In the genomic region with DNA sequence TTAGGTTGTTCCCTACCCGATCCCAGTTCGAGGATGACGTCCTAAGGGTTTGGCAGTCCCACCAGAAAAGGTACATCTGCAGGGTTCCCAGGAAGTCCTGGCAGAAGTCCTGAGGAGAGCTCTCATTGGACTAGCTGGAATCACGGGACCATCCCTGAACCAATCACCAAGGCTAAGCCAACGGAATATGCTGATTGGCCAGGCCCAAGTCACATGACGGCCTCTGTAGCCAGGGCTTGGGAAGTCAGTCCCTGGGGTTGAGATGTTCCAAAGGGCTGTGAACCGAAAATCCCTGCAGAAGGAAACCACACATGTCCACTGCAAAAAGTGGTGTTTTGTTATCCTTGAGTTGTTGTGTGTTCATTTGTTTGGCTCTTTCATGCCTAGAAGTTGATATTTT, we compare ENCODE assay signal across 20 cellular contexts.
DNase-seq lines count a peak whose midpoint lies in the region; ATAC-seq, FAIRE-seq and TF ChIP-seq lines count a peak whose summit lies in the region.
"Had no signal": no experiment of that assay in that cellular context is flagged by ENCODE, and none has a peak within 500 bp of the region (broad histone marks: within the 10 kb centered on the region; RNA-seq: fewer than 3 reads in every experiment).

No MANE protein-coding gene starts in this region.

- H3K4me1 Mint-ChIP-seq in GM23338, result peaks cover 4% of the 10 kb centered on the region; the same call in 2 of the 3 replicates
- H3K4me1 Mint-ChIP-seq: activated CD4-positive, alpha-beta T cell treated with anti-CD3 and anti-CD28 coated beads, Interleukin-2, amount 10 ng/mL, durations not matched to agents 7 days and 5 days had no signal

- H2BK12ac ChIP-seq in H1 (ENCODE audit: low read depth, low read length), result 0 out of 2 replicates have a peak overlapping the region, but pooled peaks have one; percentile 10

- no peak for FAIRE-seq in H1 (lab: Jason Lieb, UNC)
- FAIRE-seq: GM19239 had no signal

- DNase-seq in BE2C, result peak; percentile 67
- peak; percentile 27 for DNase-seq in GM23338 (ENCODE audit: low spot score)
- DNase-seq in OCI-LY7 (ENCODE audit: low spot score), result peak; percentile 28
- no peak for DNase-seq in H1 (ENCODE audit: low read depth in 1 of 2, low spot score in 2 of 2)
- no peak for DNase-seq in NCI-H524 (lab: John Stamatoyannopoulos, UW)
- DNase-seq: activated CD4-positive, alpha-beta T cell treated with anti-CD3 and anti-CD28 coated beads, Interleukin-2, amount 10 ng/mL, durations not matched to agents 7 days and 5 days; AML-193; lower lobe of right lung; NCI-H2171; PC-9; stimulated activated CD4-positive, alpha-beta T cell treated with anti-CD3 and anti-CD28 coated beads, Interleukin-2, amount 100 ng/mL, for 24 hours; upper lobe of left lung had no signal

- H3K27ac Mint-ChIP-seq in GM23338, result no peak overlapping the region
- H3K27ac Mint-ChIP-seq: activated CD4-positive, alpha-beta T cell treated with anti-CD3 and anti-CD28 coated beads, Interleukin-2, amount 10 ng/mL, durations not matched to agents 7 days and 5 days; activated T-helper 1 cell treated with anti-CD3 and anti-CD28 coated beads, Interleukin-12 subunit alpha, Interleukin-12 subunit beta, Interleukin-2, Interleukin-4 antibody, amounts not matched to agents 30 ng/mL and 10 ng/mL and 1 ng/mL, durations not matched to agents 14 hours and 24 hours and 36 hours; nephron; T-helper 1 cell treated with Interleukin-12 subunit alpha and Interleukin-12 subunit beta and Interleukin-4 antibody, amounts not matched to agents 30 μg/mL and 1 μg/mL, for 36 hours had no signal

- H3K23ac ChIP-seq in H1 (ENCODE audit: insufficient read length), result no peak overlapping the region

- TF ChIP-seq POLR2A in H1 (IDR thresholded peaks at IDR 0.05; ENCODE audit: control extremely low read depth in 1 of 2, low read depth in 2 of 2, low read length in 2 of 2), result no peak

- H2BK20ac ChIP-seq in H1 (ENCODE audit: low read length), result no peak overlapping the region

- no peaks in the 10 kb centered on the region for H3K36me3 Mint-ChIP-seq in GM23338 (ENCODE audit: low read depth)

- H3K27me3 ChIP-seq in BE2C, result no peaks in the 10 kb centered on the region
- H3K27me3 ChIP-seq in GM23338 (ENCODE audit: insufficient read depth), result no peaks in the 10 kb centered on the region
- no peaks in the 10 kb centered on the region; a peak in 1 of 7 replicates for H3K27me3 ChIP-seq in H1 (replicated peaks in 1 of 4; ENCODE audit: control insufficient read depth in 3 of 4, extremely low read depth in 1 of 4, insufficient read depth in 3 of 4, low read length in 3 of 4)
- H3K27me3 ChIP-seq: ascending aorta, upper lobe of left lung had no signal

- no TSS peak for BruUV-seq in OCI-LY7 (replicated peaks; lab: Mats Ljungman, UMichigan)

- H3K27ac ChIP-seq in GM23338 (ENCODE audit: low read depth) (no peak overlapping the region), OCI-LY7 (ENCODE audit: low read depth, low read length, poor library complexity, severe bottlenecking) (no peak overlapping the region), H1 (ENCODE audit: low read depth, low read length) (no peak overlapping the region)
- H3K27ac ChIP-seq: ascending aorta, lower lobe of right lung, PC-9, upper lobe of left lung had no signal

- no peaks in the 10 kb centered on the region for H3K79me1 ChIP-seq in H1 (ENCODE audit: low read depth, low read length)

- H3K4ac ChIP-seq in H1 (replicated peaks; ENCODE audit: insufficient read length, low read depth, low read length), result no peak overlapping the region

- intact Hi-C loops in OCI-LY7 (cut with micrococcal nuclease; ENCODE audit: unreplicated experiment), result no loop called here

- no peak overlapping the region for H3K4me3 ChIP-seq in BE2C (ENCODE audit: low read depth, low read length)
- H3K4me3 ChIP-seq in GM23338, result no peak overlapping the region
- peak overlapping the region; percentile 20 for H3K4me3 ChIP-seq in OCI-LY7 (ENCODE audit: low read depth, low read length, poor library complexity, severe bottlenecking)
- H3K4me3 ChIP-seq in H1 (ENCODE audit: extremely low read depth in 1 of 4, insufficient read depth in 2 of 4, low read depth in 3 of 4, low read length in 4 of 4), result no peak overlapping the region
- H3K4me3 ChIP-seq: ascending aorta, lower lobe of right lung, PC-9, upper lobe of left lung had no signal

- H4K20me1 ChIP-seq in GM23338 (replicated peaks; ENCODE audit: insufficient read depth) (no peaks in the 10 kb centered on the region), OCI-LY7 (ENCODE audit: insufficient read depth, low read length) (no peaks in the 10 kb centered on the region), H1 (replicated peaks in 1 of 2; ENCODE audit: control insufficient read depth in 1 of 2, insufficient read depth in 2 of 2, low read length in 2 of 2) (no peaks in the 10 kb centered on the region)

- H3K79me2 ChIP-seq in GM23338 (replicated peaks; ENCODE audit: insufficient read depth) (no peaks in the 10 kb centered on the region), OCI-LY7 (ENCODE audit: insufficient read depth, low read depth, low read length) (no peaks in the 10 kb centered on the region), H1 (ENCODE audit: control insufficient read depth in 1 of 2, insufficient read depth in 2 of 2, low read length in 2 of 2) (no peaks in the 10 kb centered on the region)

- H2AK5ac ChIP-seq in H1 (ENCODE audit: low read depth, low read length), result no peak overlapping the region

- no peak overlapping the region for H2BK15ac ChIP-seq in H1 (ENCODE audit: low read length)

- H4K5ac ChIP-seq in H1 (ENCODE audit: insufficient read length, low read depth, low read length), result no peak overlapping the region

- 94% methylated on average over 7 of the region's 7 CpGs; no CpG with 5 or more reads in 1 of the 2 experiments for WGBS in H1 (ENCODE audit: extremely low coverage in 1 of 2, insufficient coverage in 1 of 2, insufficient read length in 1 of 2, insufficient replicate concordance in 2 of 2, low coverage in 1 of 2, low lambda C conversion rate in 2 of 2, missing lambda C conversion rate in 1 of 2), 2 experiments

- H3K56ac ChIP-seq in H1 (replicated peaks; ENCODE audit: insufficient read length, low read depth, low read length), result no peak overlapping the region

- H4K91ac ChIP-seq in H1 (replicated peaks; ENCODE audit: insufficient read length, low read length), result no peak overlapping the region

- no peak for TF ChIP-seq RAD21 in H1 (IDR thresholded peaks at IDR 0.05 in 1 of 2, conservative IDR thresholded peaks at IDR 0.05 in 1 of 2; ENCODE audit: low read depth in 2 of 2, low read length in 2 of 2)

- no peaks in the 10 kb centered on the region; the same call in 2 of the 3 replicates for H3K9me3 Mint-ChIP-seq in GM23338
- H3K9me3 Mint-ChIP-seq: activated CD4-positive, alpha-beta T cell treated with anti-CD3 and anti-CD28 coated beads, Interleukin-2, amount 10 ng/mL, durations not matched to agents 7 days and 5 days; activated T-helper 1 cell treated with anti-CD3 and anti-CD28 coated beads, Interleukin-12 subunit alpha, Interleukin-12 subunit beta, Interleukin-2, Interleukin-4 antibody, amounts not matched to agents 30 ng/mL and 10 ng/mL and 1 ng/mL, durations not matched to agents 14 hours and 24 hours and 36 hours; nephron; T-helper 1 cell treated with Interleukin-12 subunit alpha and Interleukin-12 subunit beta and Interleukin-4 antibody, amounts not matched to agents 30 μg/mL and 1 μg/mL, for 36 hours had no signal

- no peak overlapping the region for H3K14ac ChIP-seq in H1 (ENCODE audit: insufficient read length)

- H4K8ac ChIP-seq in H1 (ENCODE audit: extremely low read depth, insufficient read depth, low read length), result no peak overlapping the region

- H3K9me3 ChIP-seq in BE2C (no peaks in the 10 kb centered on the region), OCI-LY7 (ENCODE audit: low read length) (no peaks in the 10 kb centered on the region), H1 (ENCODE audit: insufficient read depth in 2 of 2, low read depth in 1 of 2, low read length in 1 of 2) (no peaks in the 10 kb centered on the region)
- H3K9me3 ChIP-seq: ascending aorta, lower lobe of right lung, upper lobe of left lung had no signal

- POLR2A ChIA-PET in OCI-LY7 (lab: Charles Lee), result no interaction called here
- POLR2A ChIA-PET in H1 (lab: Charles Lee; ENCODE audit: partially characterized antibody), result no interaction called here

- no peaks in the 10 kb centered on the region for H3K23me2 ChIP-seq in H1 (ENCODE audit: low read depth, low read length)

- H3F3A ChIP-seq in GM23338 (replicated peaks; ENCODE audit: low read depth), result no peaks in the 10 kb centered on the region

- H2BK120ac ChIP-seq in H1 (replicated peaks; ENCODE audit: low read depth, low read length), result no peak overlapping the region

- H3K4me2 ChIP-seq in GM23338 (no peak overlapping the region), OCI-LY7 (ENCODE audit: low read length) (no peak overlapping the region), H1 (ENCODE audit: insufficient read depth in 1 of 2, low read depth in 2 of 2, low read length in 2 of 2) (no peak overlapping the region; a peak in 1 of 4 replicates)
- H3K4me2 ChIP-seq: PC-9 had no signal

- H3K27me3 Mint-ChIP-seq in GM23338 (ENCODE audit: insufficient read depth, low read depth, poor library complexity), result peaks cover 15% of the 10 kb centered on the region

- H3K18ac ChIP-seq in H1 (ENCODE audit: extremely low read depth, low read length), result no peak overlapping the region

- H3K4me3 Mint-ChIP-seq in GM23338, result no peak overlapping the region
- H3K4me3 Mint-ChIP-seq: activated CD4-positive, alpha-beta T cell treated with anti-CD3 and anti-CD28 coated beads, Interleukin-2, amount 10 ng/mL, durations not matched to agents 7 days and 5 days; activated T-helper 1 cell treated with anti-CD3 and anti-CD28 coated beads, Interleukin-12 subunit alpha, Interleukin-12 subunit beta, Interleukin-2, Interleukin-4 antibody, amounts not matched to agents 30 ng/mL and 10 ng/mL and 1 ng/mL, durations not matched to agents 14 hours and 24 hours and 36 hours; nephron; T-helper 1 cell treated with Interleukin-12 subunit alpha and Interleukin-12 subunit beta and Interleukin-4 antibody, amounts not matched to agents 30 μg/mL and 1 μg/mL, for 36 hours had no signal

- H3K36me3 ChIP-seq in BE2C, result no peaks in the 10 kb centered on the region
- H3K36me3 ChIP-seq in GM23338 (ENCODE audit: insufficient read depth), result no peaks in the 10 kb centered on the region
- H3K36me3 ChIP-seq in OCI-LY7 (ENCODE audit: insufficient read depth, low read length), result no peaks in the 10 kb centered on the region
- H3K36me3 ChIP-seq in H1 (ENCODE audit: control insufficient read depth in 2 of 4, insufficient read depth in 4 of 4, low read length in 3 of 4), result no peaks in the 10 kb centered on the region
- H3K36me3 ChIP-seq: ascending aorta, lower lobe of right lung, upper lobe of left lung had no signal

- H3K9me2 ChIP-seq in GM23338 (ENCODE audit: insufficient read depth), result no peaks in the 10 kb centered on the region
- H3K9me2 ChIP-seq in OCI-LY7 (ENCODE audit: insufficient read depth, low read length), result no peaks in the 10 kb centered on the region

- H3K4me1 ChIP-seq in BE2C (no peaks in the 10 kb centered on the region), GM23338 (ENCODE audit: insufficient read depth) (no peaks in the 10 kb centered on the region), OCI-LY7 (ENCODE audit: insufficient read depth, low read length, poor library complexity, severe bottlenecking) (no peaks in the 10 kb centered on the region), H1 (replicated peaks in 1 of 4; ENCODE audit: control insufficient read depth in 3 of 4, insufficient read depth in 4 of 4, low read length in 3 of 4) (peaks cover 0 to 4% (median 1%) of the 10 kb centered on the region in 4 experiments; a peak in 5 of 7 replicates)
- H3K4me1 ChIP-seq: ascending aorta, lower lobe of right lung had no signal

- no peak overlapping the region for H3K9ac ChIP-seq in H1 (replicated peaks in 1 of 4; ENCODE audit: extremely low read depth in 1 of 4, low read depth in 3 of 4, low read length in 3 of 4)

- H2BK5ac ChIP-seq in H1 (ENCODE audit: low read depth, low read length), result no peak overlapping the region

- ATAC-seq in GM23338 (no peak; the same call in 2 of the 3 replicates), GM18868 (IDR thresholded peaks at IDR 0.05; ENCODE audit: unreplicated experiment) (no peak), HG03521 (IDR thresholded peaks at IDR 0.05; ENCODE audit: unreplicated experiment) (no peak), HG03175 (IDR thresholded peaks at IDR 0.05; ENCODE audit: unreplicated experiment) (no peak)
- ATAC-seq: lower lobe of right lung had no signal

- TF ChIP-seq CTCF in BE2C (IDR thresholded peaks at IDR 0.05; ENCODE audit: low read depth, low read length) (no peak), GM23338 (conservative IDR thresholded peaks at IDR 0.05; ENCODE audit: low read depth in 2 of 2) (no peak), OCI-LY7 (conservative IDR thresholded peaks at IDR 0.05; ENCODE audit: low read length) (no peak), H1 (IDR thresholded peaks at IDR 0.05; ENCODE audit: control extremely low read depth in 1 of 3, insufficient read depth in 1 of 3, low read depth in 1 of 3, low read length in 3 of 3) (no peak)

- CTCF ChIA-PET in OCI-LY7 (lab: Charles Lee; ENCODE audit: unreplicated experiment), result interaction anchor here (0.6 kb wide), 1 partner anchor 44 kb away, joined by 4 read pairs; no protein-coding TSS in a partner anchor
- CTCF ChIA-PET in H1 (lab: Charles Lee; ENCODE audit: partially characterized antibody), result interaction anchor here (0.9 to 5.8 kb wide), 10 partner anchors 11 to 516 kb away, joined by 3 to 76 read pairs (median 6); no protein-coding TSS in a partner anchor

- peak overlapping the region; percentile 63; the same call in 1 of the 2 replicates for H2AFZ ChIP-seq in GM23338
- H2AFZ ChIP-seq in OCI-LY7 (ENCODE audit: low read length), result peak overlapping the region; percentile 50; the same call in 1 of the 2 replicates
- H2AFZ ChIP-seq in H1 (ENCODE audit: low read length), result 0 out of 2 replicates have a peak overlapping the region, but pooled peaks have one; percentile 26
- H2AFZ ChIP-seq: PC-9 had no signal

- TF ChIP-seq EP300 in H1 (IDR thresholded peaks at IDR 0.05; ENCODE audit: borderline replicate concordance in 1 of 2, low read depth in 2 of 2, low read length in 2 of 2), result no peak

Comparison
In these comparisons a context has a peak if more than half of its experiments do, and no peak if none do; other contexts are left out.
1. DNase-seq: peak in BE2C (single experiment), GM23338 (single experiment) and OCI-LY7 (single experiment); none in H1 (0 of 2) and NCI-H524 (0 of 2).
2. Peak in every context shown above with its lines, with median percentiles within 50 percentile points of each other: H2AFZ ChIP-seq.